Comparison of ENCODE assay signal across 29 cellular contexts in genomic region chrX:48815266-48815665, GRCh38. TPM values are rescaled to one million over a fixed set of nuclear protein-coding genes. Genes with fewer than 3 reads are reported as not detected.
"Had no signal": no experiment of that assay in that cellular context is flagged by ENCODE, and none has a peak within 500 bp of the region (broad histone marks: within the 10 kb centered on the region; RNA-seq: fewer than 3 reads in every experiment).

No MANE protein-coding gene starts in this region.

- H3K27ac Mint-ChIP-seq: naive thymus-derived CD8-positive, alpha-beta T cell; stimulated activated memory B cell treated with anti-CD40 and anti-IgM and Interleukin-4, amounts not matched to agents 10 μg/mL and 1 μg/mL and 100 μg/mL, for 72 hours; stimulated activated naive CD8-positive, alpha-beta T cell treated with anti-CD3 and anti-CD28 coated beads, Interleukin-15, amount 100 ng/mL, for 72 hours had no signal

- H3K4me1 ChIP-seq: left lung, lower lobe of right lung, pancreas, prostate gland, sigmoid colon, spleen, transverse colon, upper lobe of right lung had no signal

- H3K27me3 Mint-ChIP-seq: naive thymus-derived CD8-positive, alpha-beta T cell; stimulated activated memory B cell treated with anti-CD40 and anti-IgM and Interleukin-4, amounts not matched to agents 10 μg/mL and 1 μg/mL and 100 μg/mL, for 72 hours; stimulated activated naive CD8-positive, alpha-beta T cell treated with anti-CD3 and anti-CD28 coated beads, Interleukin-15, amount 100 ng/mL, for 72 hours had no signal

- H3K36me3 ChIP-seq: pancreas, prostate gland, transverse colon, upper lobe of right lung had no signal

- FAIRE-seq: keratinocyte, pancreas, small intestine, urothelium cell line had no signal

- H3K27ac ChIP-seq: left lung, lower lobe of right lung, pancreas, prostate gland, sigmoid colon, spleen, transverse colon, upper lobe of right lung had no signal

- H3K9me3 ChIP-seq: left lung, lower lobe of right lung, pancreas, prostate gland, sigmoid colon, spleen, transverse colon, upper lobe of right lung had no signal

- H3K4me3 Mint-ChIP-seq: neural crest cell; stimulated activated memory B cell treated with anti-CD40 and anti-IgM and Interleukin-4, amounts not matched to agents 10 μg/mL and 1 μg/mL and 100 μg/mL, for 72 hours; stimulated activated naive CD8-positive, alpha-beta T cell treated with anti-CD3 and anti-CD28 coated beads, Interleukin-15, amount 100 ng/mL, for 72 hours had no signal

- H3K27me3 ChIP-seq: left lung, pancreas, sigmoid colon, spleen, transverse colon, upper lobe of right lung had no signal

- H3K9me3 Mint-ChIP-seq: naive thymus-derived CD8-positive, alpha-beta T cell; neural crest cell; stimulated activated memory B cell treated with anti-CD40 and anti-IgM and Interleukin-4, amounts not matched to agents 10 μg/mL and 1 μg/mL and 100 μg/mL, for 72 hours; stimulated activated naive CD8-positive, alpha-beta T cell treated with anti-CD3 and anti-CD28 coated beads, Interleukin-15, amount 100 ng/mL, for 72 hours had no signal

- H3K4me1 Mint-ChIP-seq: neural crest cell; stimulated activated memory B cell treated with anti-CD40 and anti-IgM and Interleukin-4, amounts not matched to agents 10 μg/mL and 1 μg/mL and 100 μg/mL, for 72 hours; stimulated activated naive CD8-positive, alpha-beta T cell treated with anti-CD3 and anti-CD28 coated beads, Interleukin-15, amount 100 ng/mL, for 72 hours had no signal

- H3K4me3 ChIP-seq: left lung, lower lobe of right lung, pancreas, prostate gland, sigmoid colon, spleen, transverse colon, upper lobe of right lung had no signal

- DNase-seq: hippocampal formation; left colon; left lung; lower lobe of right lung; mammary epithelial cell; mesenchymal stem cell; naive thymus-derived CD8-positive, alpha-beta T cell; nucleus accumbens; retina; right cardiac atrium; sigmoid colon; small intestine; spleen; stimulated activated CD4-positive, alpha-beta T cell treated with anti-CD3 and anti-CD28 coated beads, Interleukin-4, amount 100 ng/mL, for 24 hours; stimulated activated naive CD4-positive, alpha-beta T cell treated with Interleukin-2 at 50 U/mL for 16 hours; stimulated activated naive CD8-positive, alpha-beta T cell treated with anti-CD3 and anti-CD28 coated beads, Interleukin-15, amount 100 ng/mL, for 72 hours; substantia nigra; transverse colon; upper lobe of right lung had no signal

RNA-seq across cellular contexts. Expression of gene ERAS, which starts 11.0 kb away (rescaled TPM):
- total RNA-seq: left colon; left lung; liver; lower lobe of right lung; mammary epithelial cell; mucosa of gallbladder; naive thymus-derived CD8-positive, alpha-beta T cell; osteoblast; pancreas; prostate gland; right cardiac atrium; sigmoid colon; temporal lobe; transverse colon; upper lobe of right lung had no signal
- polyA plus RNA-seq: keratinocyte; liver; mammary epithelial cell; naive thymus-derived CD8-positive, alpha-beta T cell; right cardiac atrium had no signal

RNA-seq across cellular contexts. Expression of gene PCSK1N, which starts 20.1 kb away (rescaled TPM):
- total RNA-seq: osteoblast had no signal

RNA-seq across cellular contexts. Expression of gene GATA1, which starts 28.9 kb away (rescaled TPM):
- total RNA-seq: left colon; mammary epithelial cell; naive thymus-derived CD8-positive, alpha-beta T cell; neural crest cell; osteoblast; prostate gland; right cardiac atrium; sigmoid colon; temporal lobe; transverse colon had no signal
- polyA plus RNA-seq: keratinocyte; mammary epithelial cell; naive thymus-derived CD8-positive, alpha-beta T cell; right cardiac atrium; sigmoid colon had no signal

RNA-seq across cellular contexts. Expression of gene GLOD5, which starts 53.7 kb away (rescaled TPM):
- total RNA-seq: mammary epithelial cell; naive thymus-derived CD8-positive, alpha-beta T cell; neural crest cell; osteoblast; right cardiac atrium; sigmoid colon; spleen; temporal lobe had no signal
- polyA plus RNA-seq: keratinocyte; mammary epithelial cell; naive thymus-derived CD8-positive, alpha-beta T cell; right cardiac atrium; spleen had no signal
